ENCODE assay signal across 1 cellular context in the genomic region with DNA sequence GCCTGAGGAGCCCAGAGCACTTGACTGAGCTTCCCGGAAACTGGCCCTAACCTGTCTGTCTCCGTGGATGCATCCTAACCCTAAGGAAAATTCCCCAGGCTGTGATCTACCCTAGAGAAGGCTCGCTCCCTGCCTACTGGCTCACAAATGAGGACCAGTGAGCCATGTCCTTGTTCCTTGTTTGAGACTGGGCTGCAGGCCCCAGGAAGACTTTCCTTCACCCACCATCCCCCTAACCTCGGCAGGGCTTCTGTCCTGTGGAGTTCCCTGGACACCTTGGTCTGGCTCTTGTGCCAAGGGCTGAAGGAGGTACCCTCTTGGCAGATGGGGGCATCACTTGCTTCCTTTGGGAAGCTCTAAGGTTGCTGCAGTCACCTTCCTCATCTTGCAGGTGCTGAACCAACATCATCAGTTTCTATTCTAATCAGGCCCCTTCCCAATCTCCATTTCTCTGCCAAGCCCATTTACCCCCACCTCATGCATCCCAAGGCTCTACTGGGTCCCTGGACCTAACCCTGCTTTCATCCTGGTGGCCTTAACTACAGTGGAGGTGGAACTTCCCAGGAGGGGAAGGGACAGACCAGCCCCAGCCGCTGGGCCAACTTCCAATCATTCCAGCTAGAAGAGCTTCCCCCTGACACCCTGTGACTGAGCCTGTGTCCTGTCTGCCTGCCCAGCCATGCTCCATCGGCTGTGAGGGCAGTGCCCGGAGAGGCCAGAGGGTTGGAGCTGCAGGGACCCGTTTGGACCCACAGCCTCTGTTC.
TF ChIP-seq lines count a peak whose summit lies in the region.

No MANE protein-coding gene starts in this region.

TF ChIP-seq in K562, 482 proteins besides CTCF, POLR2A, EP300 and RAD21:
- TF ChIP-seq, protein P1, sequence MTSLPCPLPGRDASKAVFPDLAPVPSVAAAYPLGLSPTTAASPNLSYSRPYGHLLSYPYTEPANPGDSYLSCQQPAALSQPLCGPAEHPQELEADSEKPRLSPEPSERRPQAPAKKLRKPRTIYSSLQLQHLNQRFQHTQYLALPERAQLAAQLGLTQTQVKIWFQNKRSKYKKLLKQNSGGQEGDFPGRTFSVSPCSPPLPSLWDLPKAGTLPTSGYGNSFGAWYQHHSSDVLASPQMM (CRISPR knock-in tag; IDR thresholded peaks at IDR 0.05) = no peak
- TF ChIP-seq KLF6 (CRISPR knock-in tag; IDR thresholded peaks at IDR 0.05; ENCODE audit: borderline replicate concordance) = no peak
- TF ChIP-seq, protein P2, sequence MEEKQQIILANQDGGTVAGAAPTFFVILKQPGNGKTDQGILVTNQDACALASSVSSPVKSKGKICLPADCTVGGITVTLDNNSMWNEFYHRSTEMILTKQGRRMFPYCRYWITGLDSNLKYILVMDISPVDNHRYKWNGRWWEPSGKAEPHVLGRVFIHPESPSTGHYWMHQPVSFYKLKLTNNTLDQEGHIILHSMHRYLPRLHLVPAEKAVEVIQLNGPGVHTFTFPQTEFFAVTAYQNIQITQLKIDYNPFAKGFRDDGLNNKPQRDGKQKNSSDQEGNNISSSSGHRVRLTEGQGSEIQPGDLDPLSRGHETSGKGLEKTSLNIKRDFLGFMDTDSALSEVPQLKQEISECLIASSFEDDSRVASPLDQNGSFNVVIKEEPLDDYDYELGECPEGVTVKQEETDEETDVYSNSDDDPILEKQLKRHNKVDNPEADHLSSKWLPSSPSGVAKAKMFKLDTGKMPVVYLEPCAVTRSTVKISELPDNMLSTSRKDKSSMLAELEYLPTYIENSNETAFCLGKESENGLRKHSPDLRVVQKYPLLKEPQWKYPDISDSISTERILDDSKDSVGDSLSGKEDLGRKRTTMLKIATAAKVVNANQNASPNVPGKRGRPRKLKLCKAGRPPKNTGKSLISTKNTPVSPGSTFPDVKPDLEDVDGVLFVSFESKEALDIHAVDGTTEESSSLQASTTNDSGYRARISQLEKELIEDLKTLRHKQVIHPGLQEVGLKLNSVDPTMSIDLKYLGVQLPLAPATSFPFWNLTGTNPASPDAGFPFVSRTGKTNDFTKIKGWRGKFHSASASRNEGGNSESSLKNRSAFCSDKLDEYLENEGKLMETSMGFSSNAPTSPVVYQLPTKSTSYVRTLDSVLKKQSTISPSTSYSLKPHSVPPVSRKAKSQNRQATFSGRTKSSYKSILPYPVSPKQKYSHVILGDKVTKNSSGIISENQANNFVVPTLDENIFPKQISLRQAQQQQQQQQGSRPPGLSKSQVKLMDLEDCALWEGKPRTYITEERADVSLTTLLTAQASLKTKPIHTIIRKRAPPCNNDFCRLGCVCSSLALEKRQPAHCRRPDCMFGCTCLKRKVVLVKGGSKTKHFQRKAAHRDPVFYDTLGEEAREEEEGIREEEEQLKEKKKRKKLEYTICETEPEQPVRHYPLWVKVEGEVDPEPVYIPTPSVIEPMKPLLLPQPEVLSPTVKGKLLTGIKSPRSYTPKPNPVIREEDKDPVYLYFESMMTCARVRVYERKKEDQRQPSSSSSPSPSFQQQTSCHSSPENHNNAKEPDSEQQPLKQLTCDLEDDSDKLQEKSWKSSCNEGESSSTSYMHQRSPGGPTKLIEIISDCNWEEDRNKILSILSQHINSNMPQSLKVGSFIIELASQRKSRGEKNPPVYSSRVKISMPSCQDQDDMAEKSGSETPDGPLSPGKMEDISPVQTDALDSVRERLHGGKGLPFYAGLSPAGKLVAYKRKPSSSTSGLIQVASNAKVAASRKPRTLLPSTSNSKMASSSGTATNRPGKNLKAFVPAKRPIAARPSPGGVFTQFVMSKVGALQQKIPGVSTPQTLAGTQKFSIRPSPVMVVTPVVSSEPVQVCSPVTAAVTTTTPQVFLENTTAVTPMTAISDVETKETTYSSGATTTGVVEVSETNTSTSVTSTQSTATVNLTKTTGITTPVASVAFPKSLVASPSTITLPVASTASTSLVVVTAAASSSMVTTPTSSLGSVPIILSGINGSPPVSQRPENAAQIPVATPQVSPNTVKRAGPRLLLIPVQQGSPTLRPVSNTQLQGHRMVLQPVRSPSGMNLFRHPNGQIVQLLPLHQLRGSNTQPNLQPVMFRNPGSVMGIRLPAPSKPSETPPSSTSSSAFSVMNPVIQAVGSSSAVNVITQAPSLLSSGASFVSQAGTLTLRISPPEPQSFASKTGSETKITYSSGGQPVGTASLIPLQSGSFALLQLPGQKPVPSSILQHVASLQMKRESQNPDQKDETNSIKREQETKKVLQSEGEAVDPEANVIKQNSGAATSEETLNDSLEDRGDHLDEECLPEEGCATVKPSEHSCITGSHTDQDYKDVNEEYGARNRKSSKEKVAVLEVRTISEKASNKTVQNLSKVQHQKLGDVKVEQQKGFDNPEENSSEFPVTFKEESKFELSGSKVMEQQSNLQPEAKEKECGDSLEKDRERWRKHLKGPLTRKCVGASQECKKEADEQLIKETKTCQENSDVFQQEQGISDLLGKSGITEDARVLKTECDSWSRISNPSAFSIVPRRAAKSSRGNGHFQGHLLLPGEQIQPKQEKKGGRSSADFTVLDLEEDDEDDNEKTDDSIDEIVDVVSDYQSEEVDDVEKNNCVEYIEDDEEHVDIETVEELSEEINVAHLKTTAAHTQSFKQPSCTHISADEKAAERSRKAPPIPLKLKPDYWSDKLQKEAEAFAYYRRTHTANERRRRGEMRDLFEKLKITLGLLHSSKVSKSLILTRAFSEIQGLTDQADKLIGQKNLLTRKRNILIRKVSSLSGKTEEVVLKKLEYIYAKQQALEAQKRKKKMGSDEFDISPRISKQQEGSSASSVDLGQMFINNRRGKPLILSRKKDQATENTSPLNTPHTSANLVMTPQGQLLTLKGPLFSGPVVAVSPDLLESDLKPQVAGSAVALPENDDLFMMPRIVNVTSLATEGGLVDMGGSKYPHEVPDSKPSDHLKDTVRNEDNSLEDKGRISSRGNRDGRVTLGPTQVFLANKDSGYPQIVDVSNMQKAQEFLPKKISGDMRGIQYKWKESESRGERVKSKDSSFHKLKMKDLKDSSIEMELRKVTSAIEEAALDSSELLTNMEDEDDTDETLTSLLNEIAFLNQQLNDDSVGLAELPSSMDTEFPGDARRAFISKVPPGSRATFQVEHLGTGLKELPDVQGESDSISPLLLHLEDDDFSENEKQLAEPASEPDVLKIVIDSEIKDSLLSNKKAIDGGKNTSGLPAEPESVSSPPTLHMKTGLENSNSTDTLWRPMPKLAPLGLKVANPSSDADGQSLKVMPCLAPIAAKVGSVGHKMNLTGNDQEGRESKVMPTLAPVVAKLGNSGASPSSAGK (IDR thresholded peaks at IDR 0.05) = no peak
- TF ChIP-seq NRF1 (conservative IDR thresholded peaks at IDR 0.05 in 1 of 2, IDR thresholded peaks at IDR 0.05 in 1 of 2) = no peak
- TF ChIP-seq SMAD2 (IDR thresholded peaks at IDR 0.05; ENCODE audit: low read depth, low read length) = no peak
- TF ChIP-seq, protein P3, sequence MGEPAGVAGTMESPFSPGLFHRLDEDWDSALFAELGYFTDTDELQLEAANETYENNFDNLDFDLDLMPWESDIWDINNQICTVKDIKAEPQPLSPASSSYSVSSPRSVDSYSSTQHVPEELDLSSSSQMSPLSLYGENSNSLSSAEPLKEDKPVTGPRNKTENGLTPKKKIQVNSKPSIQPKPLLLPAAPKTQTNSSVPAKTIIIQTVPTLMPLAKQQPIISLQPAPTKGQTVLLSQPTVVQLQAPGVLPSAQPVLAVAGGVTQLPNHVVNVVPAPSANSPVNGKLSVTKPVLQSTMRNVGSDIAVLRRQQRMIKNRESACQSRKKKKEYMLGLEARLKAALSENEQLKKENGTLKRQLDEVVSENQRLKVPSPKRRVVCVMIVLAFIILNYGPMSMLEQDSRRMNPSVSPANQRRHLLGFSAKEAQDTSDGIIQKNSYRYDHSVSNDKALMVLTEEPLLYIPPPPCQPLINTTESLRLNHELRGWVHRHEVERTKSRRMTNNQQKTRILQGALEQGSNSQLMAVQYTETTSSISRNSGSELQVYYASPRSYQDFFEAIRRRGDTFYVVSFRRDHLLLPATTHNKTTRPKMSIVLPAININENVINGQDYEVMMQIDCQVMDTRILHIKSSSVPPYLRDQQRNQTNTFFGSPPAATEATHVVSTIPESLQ (CRISPR knock-in tag; IDR thresholded peaks at IDR 0.05) = no peak
- TF ChIP-seq XRCC5 (IDR thresholded peaks at IDR 0.05; ENCODE audit: low read depth, low read length) = peak; percentile 11; the same call in 1 of the 2 replicates
